1 cellular context compared by ENCODE assay signal in genomic region chr11:130108671-130109070, GRCh38. TPM values are rescaled to one million over a fixed set of nuclear protein-coding genes. Genes with fewer than 3 reads are reported as not detected.
"Had no signal": no experiment of that assay in that cellular context is flagged by ENCODE, and none has a peak within 500 bp of the region (broad histone marks: within the 10 kb centered on the region; RNA-seq: fewer than 3 reads in every experiment).

No MANE protein-coding gene starts in this region.

RNA-seq across cellular contexts. Expression of gene ST14, which starts 50.9 kb away (rescaled TPM):
- total RNA-seq: IMR-90 had no signal
- polyA plus RNA-seq: IMR-90 had no signal
